Comparison of ENCODE assay signal across 1 cellular context in genomic region chr6:125533710-125534397, GRCh38.
TF ChIP-seq lines count a peak whose summit lies in the region.

No MANE protein-coding gene starts in this region.

TF ChIP-seq in HEK293, 187 proteins besides CTCF, POLR2A, EP300 and RAD21 (continued from another document and continues in another):
- TF ChIP-seq REST (tag by site-specific recombination; IDR thresholded peaks at IDR 0.05): no peak
- TF ChIP-seq ZNF830 (tag by site-specific recombination; IDR thresholded peaks at IDR 0.05; ENCODE audit: low read depth): no peak
- no peak for TF ChIP-seq ZNF350 (tag by site-specific recombination; IDR thresholded peaks at IDR 0.05)
- TF ChIP-seq ZNF416 (tag by site-specific recombination; IDR thresholded peaks at IDR 0.05): no peak
- TF ChIP-seq ZNF404 (tag by site-specific recombination; IDR thresholded peaks at IDR 0.05): no peak
- no peak for TF ChIP-seq ZNF513 (tag by site-specific recombination; IDR thresholded peaks at IDR 0.05)
- TF ChIP-seq ZNF362 (tag by site-specific recombination; IDR thresholded peaks at IDR 0.05): no peak
- TF ChIP-seq ZBTB1 (tag by site-specific recombination; IDR thresholded peaks at IDR 0.05): no peak
- TF ChIP-seq KLF1 (tag by site-specific recombination; IDR thresholded peaks at IDR 0.05): no peak
- no peak for TF ChIP-seq ZNF23 (tag by site-specific recombination; IDR thresholded peaks at IDR 0.05; ENCODE audit: borderline replicate concordance)
- TF ChIP-seq ZNF19 (tag by site-specific recombination; IDR thresholded peaks at IDR 0.05; ENCODE audit: low read depth): no peak
- no peak for TF ChIP-seq KLF16 (tag by site-specific recombination; IDR thresholded peaks at IDR 0.05)
- no peak for TF ChIP-seq PRDM10 (tag by site-specific recombination; IDR thresholded peaks at IDR 0.05)
- TF ChIP-seq ZNF202 (tag by site-specific recombination; IDR thresholded peaks at IDR 0.05; ENCODE audit: borderline replicate concordance): no peak
- peak; percentile 35 for TF ChIP-seq ZBTB26 (tag by site-specific recombination; optimal IDR thresholded peaks at IDR 0.05)
- TF ChIP-seq ZNF473 (tag by site-specific recombination; IDR thresholded peaks at IDR 0.05): no peak
- TF ChIP-seq SALL2 (tag by site-specific recombination; IDR thresholded peaks at IDR 0.05; ENCODE audit: borderline replicate concordance): no peak
- no peak for TF ChIP-seq GFI1B (tag by site-specific recombination; IDR thresholded peaks at IDR 0.05)
- no peak for TF ChIP-seq ZFP41 (tag by site-specific recombination; IDR thresholded peaks at IDR 0.05; ENCODE audit: borderline replicate concordance)
- TF ChIP-seq PBX3 (CRISPR knock-in tag; IDR thresholded peaks at IDR 0.05): no peak
- TF ChIP-seq ZNF292 (tag by site-specific recombination; IDR thresholded peaks at IDR 0.05; ENCODE audit: borderline replicate concordance, low read depth): no peak
- TF ChIP-seq ZNF600 (tag by site-specific recombination; IDR thresholded peaks at IDR 0.05): peak; percentile 75
- no peak for TF ChIP-seq ZNF155 (tag by site-specific recombination; IDR thresholded peaks at IDR 0.05)
- TF ChIP-seq ZNF280C (tag by site-specific recombination; IDR thresholded peaks at IDR 0.05): no peak
- TF ChIP-seq ZNF449 (tag by site-specific recombination; IDR thresholded peaks at IDR 0.05): no peak
- no peak for TF ChIP-seq ZNF571 (tag by site-specific recombination; IDR thresholded peaks at IDR 0.05)
- no peak for TF ChIP-seq ZNF677 (tag by site-specific recombination; IDR thresholded peaks at IDR 0.05)
- no peak for TF ChIP-seq ELK4 (IDR thresholded peaks at IDR 0.05; ENCODE audit: borderline replicate concordance, low read depth, low read length)
- TF ChIP-seq SCRT1 (tag by site-specific recombination; IDR thresholded peaks at IDR 0.05; ENCODE audit: borderline replicate concordance): no peak
- TF ChIP-seq ZNF510 (tag by site-specific recombination; IDR thresholded peaks at IDR 0.05; ENCODE audit: insufficient replicate concordance): no peak
- no peak for TF ChIP-seq ZBTB44 (tag by site-specific recombination; IDR thresholded peaks at IDR 0.05)
- no peak for TF ChIP-seq ZSCAN4 (tag by site-specific recombination; IDR thresholded peaks at IDR 0.05)
